20 cellular contexts compared by ENCODE assay signal in the genomic region with DNA sequence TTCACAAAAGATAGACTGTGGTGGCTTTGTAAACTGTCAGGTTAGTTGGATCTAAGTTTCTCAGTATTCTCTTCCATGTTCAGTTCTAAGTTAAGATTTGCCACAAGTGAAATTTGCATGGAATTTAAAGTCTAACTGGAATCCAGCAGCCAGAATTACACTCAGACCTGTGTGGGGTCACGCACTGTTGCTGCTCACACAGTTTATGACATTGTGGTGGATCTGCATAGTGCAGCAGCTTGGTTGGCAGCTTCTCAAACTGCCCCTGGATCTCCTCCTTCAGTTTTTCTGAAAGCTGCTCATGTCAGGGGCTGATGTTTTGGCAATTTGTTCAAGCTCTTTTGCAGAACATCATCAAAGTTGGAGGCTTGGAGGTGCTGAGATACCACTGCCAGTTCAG.
DNase-seq lines count a peak whose midpoint lies in the region; ATAC-seq, FAIRE-seq and TF ChIP-seq lines count a peak whose summit lies in the region.
"Had no signal": no experiment of that assay in that cellular context is flagged by ENCODE, and none has a peak within 500 bp of the region (broad histone marks: within the 10 kb centered on the region; RNA-seq: fewer than 3 reads in every experiment).

No MANE protein-coding gene starts in this region.

- no peak overlapping the region for H3K27ac Mint-ChIP-seq in activated naive CD8-positive, alpha-beta T cell treated with anti-CD3 and anti-CD28 coated beads, Interleukin-2, amount 50 U/mL, for 24 hours
- H3K27ac Mint-ChIP-seq: CD8-positive, alpha-beta T cell had no signal

- H3K27me3 Mint-ChIP-seq in activated naive CD8-positive, alpha-beta T cell treated with anti-CD3 and anti-CD28 coated beads, Interleukin-2, amount 50 U/mL, for 24 hours, result no peaks in the 10 kb centered on the region

- H3K4me1 Mint-ChIP-seq in activated naive CD8-positive, alpha-beta T cell treated with anti-CD3 and anti-CD28 coated beads, Interleukin-2, amount 50 U/mL, for 24 hours, result no peaks in the 10 kb centered on the region

- CTCF ChIA-PET in GM12878 (lab: Yijun Ruan, JAX), result interaction anchor here (0.8 to 1.0 kb wide), 2 partner anchors 9 to 17 kb away, joined by 3 to 5 read pairs; no protein-coding TSS in a partner anchor

- SMC1A ChIA-PET in GM12878 (lab: Charles Lee; ENCODE audit: uncharacterized antibody, unreplicated experiment), result interaction anchor here (0.7 to 1.5 kb wide), 2 partner anchors 10 to 32 kb away, joined by 3 read pairs; no protein-coding TSS in a partner anchor

- TF ChIP-seq EP300 in GM12878 (IDR thresholded peaks at IDR 0.05; ENCODE audit: borderline replicate concordance in 1 of 2, control insufficient read depth in 1 of 2, low read depth in 2 of 2, low read length in 2 of 2), result no peak
- no peak for TF ChIP-seq EP300 in upper lobe of left lung (IDR thresholded peaks at IDR 0.05)

- H3K9me3 Mint-ChIP-seq in activated naive CD8-positive, alpha-beta T cell treated with anti-CD3 and anti-CD28 coated beads, Interleukin-2, amount 50 U/mL, for 24 hours, result peaks cover under 1% of the 10 kb centered on the region

- TF ChIP-seq RAD21 in GM12878 (IDR thresholded peaks at IDR 0.05; ENCODE audit: insufficient read depth, low read depth, low read length), result no peak

- no peak for FAIRE-seq in GM12878 (lab: Jason Lieb, UNC)
- no peak for FAIRE-seq in kidney (lab: Jason Lieb, UNC)
- FAIRE-seq: A549, D721Med, G401.6, GM12892, GM19239, H54 had no signal

- H2AFZ ChIP-seq in GM12878 (ENCODE audit: control insufficient read depth, low read depth, low read length), result no peak overlapping the region

- H2AK5ac ChIP-seq in mesendoderm (ENCODE audit: low read length), result no peak overlapping the region

- intact Hi-C loops in GM12878 (cut with micrococcal nuclease; ENCODE audit: unreplicated experiment), result no loop called here
- intact Hi-C loops in kidney (cut with DNase I), result no loop called here

- no peaks in the 10 kb centered on the region for H4K20me1 ChIP-seq in GM12878 (ENCODE audit: control insufficient read depth, insufficient read depth)

- H3K79me2 ChIP-seq in GM12878 (ENCODE audit: control insufficient read depth, insufficient read depth, low read length) (no peaks in the 10 kb centered on the region), mesendoderm (ENCODE audit: control insufficient read depth, insufficient read depth, low read length) (no peaks in the 10 kb centered on the region)

- POLR2A ChIA-PET in GM12878 (lab: Charles Lee), result no interaction called here

- ATAC-seq in GM12878 (peak; percentile 30; the same call in 1 of the 3 replicates), upper lobe of left lung (ENCODE audit: low FRiP score in 2 of 2) (no peak)
- ATAC-seq in activated naive CD8-positive, alpha-beta T cell treated with anti-CD3 and anti-CD28 coated beads, Interleukin-2, amount 50 U/mL, for 24 hours, result no peak
- ATAC-seq: A549; CD8-positive, alpha-beta T cell; HCT116 had no signal

- H3K4me1 ChIP-seq in GM12878 (ENCODE audit: control insufficient read depth, insufficient read depth, low read length) (no peaks in the 10 kb centered on the region), kidney (ENCODE audit: control insufficient read depth in 1 of 2, insufficient read depth in 1 of 2, low read depth in 1 of 2, low read length in 2 of 2) (no peaks in the 10 kb centered on the region), mesendoderm (ENCODE audit: control insufficient read depth, low read depth, low read length) (no peaks in the 10 kb centered on the region), upper lobe of left lung (no peaks in the 10 kb centered on the region)
- H3K4me1 ChIP-seq: A549 had no signal

- H3K4ac ChIP-seq in mesendoderm (ENCODE audit: low read depth, low read length), result no peak overlapping the region

- no peak overlapping the region for H3K4me3 Mint-ChIP-seq in activated naive CD8-positive, alpha-beta T cell treated with anti-CD3 and anti-CD28 coated beads, Interleukin-2, amount 50 U/mL, for 24 hours
- H3K4me3 Mint-ChIP-seq: CD14-positive monocyte; CD8-positive, alpha-beta T cell had no signal

- H3K56ac ChIP-seq in mesendoderm (ENCODE audit: low read length), result no peak overlapping the region

- H3K79me1 ChIP-seq in mesendoderm (ENCODE audit: low read length), result no peaks in the 10 kb centered on the region

- H3K27me3 ChIP-seq in GM12878 (replicated peaks in 1 of 2; ENCODE audit: control insufficient read depth in 2 of 2, insufficient read depth in 2 of 2, low read length in 1 of 2) (no peaks in the 10 kb centered on the region; a peak in 1 of 4 replicates), mesendoderm (ENCODE audit: insufficient read depth, low read length, poor library complexity) (no peaks in the 10 kb centered on the region), upper lobe of left lung (no peaks in the 10 kb centered on the region)

- H3K4me3 ChIP-seq in GM12878 (no peak overlapping the region), kidney (ENCODE audit: low read length in 2 of 2) (no peak overlapping the region), mesendoderm (ENCODE audit: low read length) (no peak overlapping the region), upper lobe of left lung (no peak overlapping the region)
- H3K4me3 ChIP-seq: A549 had no signal

- H3K36me3 ChIP-seq in GM12878 (ENCODE audit: control insufficient read depth in 2 of 2, insufficient read depth in 2 of 2, low read length in 1 of 2) (no peaks in the 10 kb centered on the region), kidney (ENCODE audit: control insufficient read depth in 1 of 2, insufficient read depth in 2 of 2, low read length in 2 of 2) (no peaks in the 10 kb centered on the region), mesendoderm (ENCODE audit: control insufficient read depth, insufficient read depth, low read length) (no peaks in the 10 kb centered on the region), upper lobe of left lung (no peaks in the 10 kb centered on the region)

- RAD21 ChIA-PET in GM12878 (lab: Charles Lee; ENCODE audit: unreplicated experiment), result interaction anchor here (0.7 kb wide), 1 partner anchor 10 kb away, joined by 3 read pairs; no protein-coding TSS in a partner anchor

- WGBS in GM12878 (ENCODE audit: insufficient coverage, insufficient replicate concordance, low lambda C conversion rate, missing lambda C conversion rate), result 5% methylated on average over 1 of the region's 1 CpG
- no CpG with 5 or more reads among the region's 1 CpG for WGBS in mesendoderm (ENCODE audit: extremely low coverage, insufficient coverage, low lambda C conversion rate)
- 83 to 88% methylated on average over 1 of the region's 1 CpG for WGBS in upper lobe of left lung, 2 donors

- no peak overlapping the region for H2BK5ac ChIP-seq in mesendoderm (ENCODE audit: low read length)

- H3K9me3 ChIP-seq in GM12878 (replicated peaks; ENCODE audit: control insufficient read depth, insufficient read depth, low read length) (no peaks in the 10 kb centered on the region), kidney (ENCODE audit: control insufficient read depth in 1 of 2, low read length in 2 of 2) (no peaks in the 10 kb centered on the region), upper lobe of left lung (no peaks in the 10 kb centered on the region)
- H3K9me3 ChIP-seq: A549 had no signal

- H2BK120ac ChIP-seq in mesendoderm (ENCODE audit: low read depth, low read length), result no peak overlapping the region

- H4K5ac ChIP-seq in mesendoderm (ENCODE audit: low read length), result no peak overlapping the region

- H3K27ac ChIP-seq in GM12878 (ENCODE audit: control insufficient read depth, insufficient read depth), result no peak overlapping the region
- peak overlapping the region; percentile 7 to 27 for H3K27ac ChIP-seq in kidney (ENCODE audit: low read depth in 2 of 2, low read length in 2 of 2)
- no peak overlapping the region for H3K27ac ChIP-seq in mesendoderm (ENCODE audit: low read depth, low read length)
- H3K27ac ChIP-seq in upper lobe of left lung, result no peak overlapping the region
- H3K27ac ChIP-seq: A549, HL-60 had no signal

- in situ Hi-C loops in GM12878 (cut with MboI), result no loop called here

- TF ChIP-seq CTCF in GM12878 (IDR thresholded peaks at IDR 0.05 in 2 of 3, conservative IDR thresholded peaks at IDR 0.05 in 1 of 3; ENCODE audit: control insufficient read depth in 2 of 3, extremely low read depth in 1 of 3, insufficient read depth in 1 of 3, low read depth in 3 of 3, low read length in 3 of 3) (no peak), kidney (IDR thresholded peaks at IDR 0.05; ENCODE audit: borderline replicate concordance, extremely low read depth, insufficient read depth) (peak; percentile 10), upper lobe of left lung (IDR thresholded peaks at IDR 0.05) (no peak)

- H3K4me2 ChIP-seq in GM12878 (ENCODE audit: control insufficient read depth, insufficient read depth), result no peak overlapping the region
- H3K4me2 ChIP-seq in mesendoderm (ENCODE audit: low read length), result no peak overlapping the region
- H3K4me2 ChIP-seq: A549 had no signal

- DNase-seq in GM12878 (ENCODE audit: low read depth, low spot score), result no peak
- DNase-seq in kidney, result no peak
- DNase-seq in mesendoderm, result no peak
- DNase-seq in activated naive CD8-positive, alpha-beta T cell treated with anti-CD3 and anti-CD28 coated beads, Interleukin-2, amount 50 U/mL, for 24 hours, result no peak
- no peak for DNase-seq in upper lobe of left lung
- DNase-seq in NCI-H2227 treated with DMSO at 0.1 percent for 48 hours (lab: John Stamatoyannopoulos, UW), result no peak
- DNase-seq: CD8-positive, alpha-beta T cell; COR-L47; DMS153; DMS79 treated with DMSO at 0.1 percent for 48 hours; EL had no signal

- H3K23ac ChIP-seq in mesendoderm (ENCODE audit: low read length), result no peak overlapping the region

- H2BK15ac ChIP-seq in mesendoderm (replicated peaks; ENCODE audit: low read depth), result no peak overlapping the region

- H3K9ac ChIP-seq in GM12878 (ENCODE audit: control insufficient read depth, insufficient read depth, low read length), result no peak overlapping the region
- no peak overlapping the region for H3K9ac ChIP-seq in kidney (ENCODE audit: low read length in 2 of 2)
- no peak overlapping the region for H3K9ac ChIP-seq in mesendoderm (ENCODE audit: low read length)

- peak overlapping the region; percentile 2 for H3K18ac ChIP-seq in mesendoderm (ENCODE audit: low read length)

- no peaks in the 10 kb centered on the region for H3K36me3 Mint-ChIP-seq in activated naive CD8-positive, alpha-beta T cell treated with anti-CD3 and anti-CD28 coated beads, Interleukin-2, amount 50 U/mL, for 24 hours (ENCODE audit: low read depth)
- H3K36me3 Mint-ChIP-seq: CD14-positive monocyte; CD8-positive, alpha-beta T cell had no signal

- BruUV-seq in GM12878 (replicated peaks; lab: Mats Ljungman, UMichigan), result no TSS peak

- H4K8ac ChIP-seq in mesendoderm (ENCODE audit: low read depth, low read length), result no peak overlapping the region

- TF ChIP-seq POLR2A in GM12878 (IDR thresholded peaks at IDR 0.05; ENCODE audit: low read depth, low read length), result no peak
- no peak for TF ChIP-seq POLR2A in upper lobe of left lung (IDR thresholded peaks at IDR 0.05)

TF ChIP-seq in GM12878, 131 proteins besides CTCF, POLR2A, EP300 and RAD21 (continues in another document):
- TF ChIP-seq FOXK2 (IDR thresholded peaks at IDR 0.05), result no peak

Comparison
In these comparisons a context has a peak if more than half of its experiments do, and no peak if none do; other contexts are left out.
1. H3K27ac ChIP-seq: peak in kidney (2 of 2); none in GM12878 (single experiment), mesendoderm (single experiment) and upper lobe of left lung (0 of 4).